In genomic region chr16:46826618-46827017, GRCh38 we compare ENCODE assay signal across 16 cellular contexts. TPM values are rescaled to one million over a fixed set of nuclear protein-coding genes. Genes with fewer than 3 reads are reported as not detected.
DNase-seq lines count a peak whose midpoint lies in the region; ATAC-seq, FAIRE-seq and TF ChIP-seq lines count a peak whose summit lies in the region.
"Had no signal": no experiment of that assay in that cellular context is flagged by ENCODE, and none has a peak within 500 bp of the region (broad histone marks: within the 10 kb centered on the region; RNA-seq: fewer than 3 reads in every experiment).

No MANE protein-coding gene starts in this region.

- H3K27ac ChIP-seq in keratinocyte (ENCODE audit: control insufficient read depth, insufficient read depth, low read length) (peak overlapping the region; percentile 7), tibial nerve (no peak overlapping the region)
- H3K27ac ChIP-seq: esophagus squamous epithelium had no signal

- intact Hi-C loops in activated CD4-positive, alpha-beta T cell treated with anti-CD3 and anti-CD28 coated beads for 36 hours (cut with DNase I, micrococcal nuclease), result loop anchor here in 1 of 2 experiments (5.0 kb wide), 1 partner anchor 154 kb away; no protein-coding TSS in a partner anchor

- CTCF ChIA-PET in activated CD4-positive, alpha-beta T cell treated with anti-CD3 and anti-CD28 coated beads for 36 hours (lab: Charles Lee), result interaction anchor here (0.8 kb wide), 1 partner anchor 9 kb away, joined by 3 read pairs; no protein-coding TSS in a partner anchor

- DNase-seq in activated CD4-positive, alpha-beta T cell treated with anti-CD3 and anti-CD28 coated beads for 36 hours, result no peak
- DNase-seq in activated CD4-positive, alpha-beta T cell treated with anti-CD3 and anti-CD28 coated beads, Interleukin-2, amount 50 U/mL, for 1 hour, result no peak
- DNase-seq in HCEC 1CT (peak; percentile 49), keratinocyte (ENCODE audit: low read depth, low spot score) (no peak), D341Med (ENCODE audit: low spot score) (no peak), tibial nerve (ENCODE audit: low spot score in 2 of 2) (no peak)
- DNase-seq in effector memory CD8-positive, alpha-beta T cell, result no peak
- DNase-seq: 8988T; activated CD4-positive, alpha-beta T cell treated with anti-CD3 and anti-CD28 coated beads for 48 hours; CD8-positive, alpha-beta memory T cell; esophagus squamous epithelium; NCI-H1092 treated with DMSO at 0.1 percent for 48 hours; NCI-H446 had no signal

- H3K27me3 ChIP-seq in keratinocyte (ENCODE audit: control insufficient read depth, extremely low read depth, insufficient read depth, low read length) (no peaks in the 10 kb centered on the region), tibial nerve (no peaks in the 10 kb centered on the region)
- H3K27me3 ChIP-seq: esophagus squamous epithelium had no signal

- dilution Hi-C loops in keratinocyte (cut with MboI; ENCODE audit: extremely low pct_ligation_motif_present, low sequenced_read_pairs), result no loop called here

- H3K4me2 ChIP-seq in keratinocyte (ENCODE audit: control insufficient read depth, extremely low read depth, insufficient read depth, low read depth, low read length), result peak overlapping the region; percentile 72

- H3K9me3 Mint-ChIP-seq in activated CD4-positive, alpha-beta T cell treated with anti-CD3 and anti-CD28 coated beads for 36 hours (ENCODE audit: low read depth), result no peaks in the 10 kb centered on the region
- no peaks in the 10 kb centered on the region for H3K9me3 Mint-ChIP-seq in activated T-helper 17 cell treated with anti-CD3 and anti-CD28 coated beads, Interleukin-2, amount 50 U/mL, for 72 hours
- no peaks in the 10 kb centered on the region for H3K9me3 Mint-ChIP-seq in effector memory CD8-positive, alpha-beta T cell

- FAIRE-seq in keratinocyte (lab: Jason Lieb, UNC), result no peak
- FAIRE-seq: colon had no signal

- no peak overlapping the region for H3K9ac ChIP-seq in keratinocyte (ENCODE audit: control insufficient read depth, extremely low read depth, insufficient read depth, low read length)

- 80 to 82% methylated on average over 3 of the region's 3 CpGs for WGBS in tibial nerve, 2 donors

- H3K79me2 ChIP-seq in keratinocyte (ENCODE audit: control insufficient read depth, insufficient read depth, low read length), result peaks cover 59% of the 10 kb centered on the region

- no peaks in the 10 kb centered on the region for H3K27me3 Mint-ChIP-seq in activated CD4-positive, alpha-beta T cell treated with anti-CD3 and anti-CD28 coated beads for 36 hours
- H3K27me3 Mint-ChIP-seq in activated T-helper 17 cell treated with anti-CD3 and anti-CD28 coated beads, Interleukin-2, amount 50 U/mL, for 72 hours, result no peaks in the 10 kb centered on the region
- H3K27me3 Mint-ChIP-seq in effector memory CD8-positive, alpha-beta T cell, result no peaks in the 10 kb centered on the region

- peaks cover 17% of the 10 kb centered on the region for H3K36me3 Mint-ChIP-seq in activated CD4-positive, alpha-beta T cell treated with anti-CD3 and anti-CD28 coated beads for 36 hours (ENCODE audit: low read depth)
- H3K36me3 Mint-ChIP-seq in activated T-helper 17 cell treated with anti-CD3 and anti-CD28 coated beads, Interleukin-2, amount 50 U/mL, for 72 hours (ENCODE audit: low read depth), result peaks cover 45% of the 10 kb centered on the region
- peaks cover 10% of the 10 kb centered on the region for H3K36me3 Mint-ChIP-seq in effector memory CD8-positive, alpha-beta T cell (ENCODE audit: insufficient read depth)

- TF ChIP-seq EP300 in tibial nerve (IDR thresholded peaks at IDR 0.05), result no peak

- peaks cover 26% of the 10 kb centered on the region for H3K4me1 ChIP-seq in keratinocyte (ENCODE audit: control insufficient read depth, extremely low read depth, insufficient read depth, low read length)
- H3K4me1 ChIP-seq in tibial nerve, result peaks cover 0 to 19% (median 0%) of the 10 kb centered on the region in 4 donors

- TF ChIP-seq CTCF in keratinocyte (optimal IDR thresholded peaks at IDR 0.05 in 1 of 3, IDR thresholded peaks at IDR 0.05 in 1 of 3, conservative IDR thresholded peaks at IDR 0.05 in 1 of 3; ENCODE audit: extremely low read depth in 1 of 3, insufficient read depth in 2 of 3, low read length in 3 of 3) (no peak), tibial nerve (IDR thresholded peaks at IDR 0.05) (no peak)

- POLR2A ChIA-PET in activated CD4-positive, alpha-beta T cell treated with anti-CD3 and anti-CD28 coated beads for 36 hours (lab: Charles Lee), result interaction anchor here (0.5 kb wide), 2 partner anchors 15 to 906 kb away, joined by 3 to 7 read pairs; no protein-coding TSS in a partner anchor

- H3K9me1 ChIP-seq in keratinocyte (ENCODE audit: control insufficient read depth, extremely low read depth, insufficient read depth, low read length), result no peaks in the 10 kb centered on the region

- no peaks in the 10 kb centered on the region for H3K9me3 ChIP-seq in keratinocyte (ENCODE audit: control insufficient read depth, low read depth, low read length)
- no peaks in the 10 kb centered on the region for H3K9me3 ChIP-seq in tibial nerve
- H3K9me3 ChIP-seq: esophagus squamous epithelium had no signal

- H3K4me1 Mint-ChIP-seq in activated CD4-positive, alpha-beta T cell treated with anti-CD3 and anti-CD28 coated beads for 36 hours, result peaks cover 51% of the 10 kb centered on the region
- peaks cover 24% of the 10 kb centered on the region for H3K4me1 Mint-ChIP-seq in activated T-helper 17 cell treated with anti-CD3 and anti-CD28 coated beads, Interleukin-2, amount 50 U/mL, for 72 hours
- H3K4me1 Mint-ChIP-seq in effector memory CD8-positive, alpha-beta T cell (ENCODE audit: low read depth in 2 of 2), result peaks cover 16 to 36% of the 10 kb centered on the region in 2 donors

- H3K4me3 ChIP-seq in keratinocyte (ENCODE audit: control insufficient read depth in 2 of 3, extremely low read depth in 1 of 3, insufficient read depth in 2 of 3, low read depth in 1 of 3, low read length in 3 of 3), result peak overlapping the region in 1 of 3 experiments; percentile 1
- H3K4me3 ChIP-seq in tibial nerve, result no peak overlapping the region
- H3K4me3 ChIP-seq: esophagus squamous epithelium had no signal

- TF ChIP-seq POLR2A in tibial nerve (IDR thresholded peaks at IDR 0.05), result no peak

- H3K27ac Mint-ChIP-seq in activated CD4-positive, alpha-beta T cell treated with anti-CD3 and anti-CD28 coated beads for 36 hours, result peak overlapping the region; percentile 83
- H3K27ac Mint-ChIP-seq in activated T-helper 17 cell treated with anti-CD3 and anti-CD28 coated beads, Interleukin-2, amount 50 U/mL, for 72 hours, result peak overlapping the region; percentile 39
- peak overlapping the region in 1 of 2 donors; percentile 41 for H3K27ac Mint-ChIP-seq in effector memory CD8-positive, alpha-beta T cell

- H2AFZ ChIP-seq in keratinocyte (ENCODE audit: control insufficient read depth, low read length), result no peak overlapping the region

- no peak for ATAC-seq in activated CD4-positive, alpha-beta T cell treated with anti-CD3 and anti-CD28 coated beads for 36 hours
- ATAC-seq in activated T-helper 17 cell treated with anti-CD3 and anti-CD28 coated beads, Interleukin-2, amount 50 U/mL, for 72 hours (replicated peaks), result no peak
- ATAC-seq in effector memory CD8-positive, alpha-beta T cell (replicated peaks), result no peak
- ATAC-seq: Panc1 had no signal

- H3K36me3 ChIP-seq in keratinocyte (ENCODE audit: control insufficient read depth in 2 of 2, extremely low read depth in 1 of 2, insufficient read depth in 2 of 2, low read length in 2 of 2) (no peaks in the 10 kb centered on the region), tibial nerve (no peaks in the 10 kb centered on the region)
- H3K36me3 ChIP-seq: esophagus squamous epithelium had no signal

- H4K20me1 ChIP-seq in keratinocyte (ENCODE audit: control insufficient read depth, extremely low read depth, insufficient read depth, low read length), result no peaks in the 10 kb centered on the region

- peak overlapping the region; percentile 43 for H3K4me3 Mint-ChIP-seq in activated CD4-positive, alpha-beta T cell treated with anti-CD3 and anti-CD28 coated beads for 36 hours
- peak overlapping the region; percentile 69 for H3K4me3 Mint-ChIP-seq in activated T-helper 17 cell treated with anti-CD3 and anti-CD28 coated beads, Interleukin-2, amount 50 U/mL, for 72 hours
- no peak overlapping the region for H3K4me3 Mint-ChIP-seq in effector memory CD8-positive, alpha-beta T cell

RNA-seq across cellular contexts. Expression of gene C16orf87, which starts 4.4 kb away (rescaled TPM):
- 10 to 100 TPM; 14.6 to 17.2 TPM for total RNA-seq in activated CD4-positive, alpha-beta T cell treated with anti-CD3 and anti-CD28 coated beads for 36 hours
- total RNA-seq in activated T-helper 17 cell treated with anti-CD3 and anti-CD28 coated beads, Interleukin-2, amount 50 U/mL, for 72 hours, result 10 to 100 TPM; 15.6 to 21.3 TPM
- 6.7 to 10.2 TPM (median 7.0 TPM) in 3 replicates for polyA plus RNA-seq in keratinocyte
- polyA plus RNA-seq in keratinocyte (2011; ENCODE audit: low read depth), result 2.1 TPM
- 5.9 and 8.7 TPM in 2 replicates for polyA plus RNA-seq in keratinocyte (2011; cell fraction: cytosol; rRNA removed)
- 4.0 and 6.8 TPM in 2 replicates for polyA plus RNA-seq in keratinocyte (2011; cell fraction: nucleus; rRNA removed)
- 6.6 and 8.0 TPM in 2 replicates for polyA plus RNA-seq in keratinocyte (2012; ENCODE audit: low replicate concordance)
- 1.2 to 5.2 TPM (median 2.5 TPM) in 3 replicates for polyA minus RNA-seq in keratinocyte
- 4.2 TPM for polyA minus RNA-seq in keratinocyte (2011; cell fraction: cytosol; rRNA and poly(A)+ RNA removed)
- 1.6 and 3.1 TPM in 2 replicates for polyA minus RNA-seq in keratinocyte (2011; cell fraction: nucleus; rRNA and poly(A)+ RNA removed)
- total RNA-seq in tibial nerve, result 1 to 10 TPM; 4.1 to 5.9 (median 5.3) TPM

RNA-seq across cellular contexts. Expression of gene GPT2, which starts 57.5 kb away (rescaled TPM):
- total RNA-seq in activated CD4-positive, alpha-beta T cell treated with anti-CD3 and anti-CD28 coated beads for 36 hours, result 10 to 100 TPM; 25.6 to 34.9 TPM
- total RNA-seq in activated T-helper 17 cell treated with anti-CD3 and anti-CD28 coated beads, Interleukin-2, amount 50 U/mL, for 72 hours, result 1 to 10 TPM; 8.4 to 8.5 TPM
- polyA plus RNA-seq in keratinocyte, result 15.4 to 19.7 TPM (median 16.1 TPM) in 3 replicates
- 22.3 TPM for polyA plus RNA-seq in keratinocyte (2011; ENCODE audit: low read depth)
- polyA plus RNA-seq in keratinocyte (2011; cell fraction: cytosol; rRNA removed), result 12.5 and 16.6 TPM in 2 replicates
- 19.9 and 20.1 TPM in 2 replicates for polyA plus RNA-seq in keratinocyte (2011; cell fraction: nucleus; rRNA removed)
- 17.5 and 29.9 TPM in 2 replicates for polyA plus RNA-seq in keratinocyte (2012; ENCODE audit: low replicate concordance)
- polyA minus RNA-seq in keratinocyte, result 21.9 to 55.3 TPM (median 40.2 TPM) in 3 replicates
- 20.7 TPM for polyA minus RNA-seq in keratinocyte (2011; cell fraction: cytosol; rRNA and poly(A)+ RNA removed)
- 11.0 and 16.5 TPM in 2 replicates for polyA minus RNA-seq in keratinocyte (2011; cell fraction: nucleus; rRNA and poly(A)+ RNA removed)
- 100 to 1,000 TPM in 1 of 4 donors, 10 to 100 TPM in 3; 42.5 to 126 (median 61.3) TPM for total RNA-seq in tibial nerve

Comparison
In these comparisons a context has a peak if more than half of its experiments do, and no peak if none do; other contexts are left out.
1. H3K4me3 Mint-ChIP-seq: peak in activated CD4-positive, alpha-beta T cell treated with anti-CD3 and anti-CD28 coated beads for 36 hours (single experiment) and activated T-helper 17 cell treated with anti-CD3 and anti-CD28 coated beads, Interleukin-2, amount 50 U/mL, for 72 hours (single experiment); none in effector memory CD8-positive, alpha-beta T cell (0 of 2).